8 cellular contexts compared by ENCODE assay signal in genomic region chr2:234292205-234292954, GRCh38.
A peak's percentile ranks its signal among the peaks of the same experiment; 100 is the strongest.
DNase-seq lines count a peak whose midpoint lies in the region; ATAC-seq, FAIRE-seq and TF ChIP-seq lines count a peak whose summit lies in the region.

No MANE protein-coding gene starts in this region.

- peak; percentile 43 for DNase-seq in RPMI8226
- peak; percentile 65 to 66 for DNase-seq in activated naive CD4-positive, alpha-beta T cell treated with anti-CD3 and anti-CD28 coated beads, Interleukin-2, amount 50 U/mL, for 72 hours (ENCODE audit: low spot score in 2 of 2)
- DNase-seq in stimulated activated CD4-positive, alpha-beta T cell treated with anti-CD3 and anti-CD28 coated beads, Interleukin-2, amount 100 ng/mL, for 4 hours (ENCODE audit: low read depth) = peak; percentile 61
- no peak for DNase-seq in D721Med (ENCODE audit: insufficient read length, low spot score)
- no peak for DNase-seq in dorsolateral prefrontal cortex

- intact Hi-C loops in dorsolateral prefrontal cortex (cut with DNase I) = no loop called here

- peaks cover 0 to 5% (median 0%) of the 10 kb centered on the region in 45 donors for H3K27me3 ChIP-seq in dorsolateral prefrontal cortex

- no peaks in the 10 kb centered on the region for H3K9me3 Mint-ChIP-seq in activated naive CD4-positive, alpha-beta T cell treated with anti-CD3 and anti-CD28 coated beads, Interleukin-2, amount 50 U/mL, for 72 hours

- ATAC-seq in GM18907 (IDR thresholded peaks at IDR 0.05; ENCODE audit: unreplicated experiment) (peak; percentile 51), HG03025 (IDR thresholded peaks at IDR 0.05; ENCODE audit: low FRiP score, unreplicated experiment) (peak; percentile 68), HG02571 (IDR thresholded peaks at IDR 0.05; ENCODE audit: unreplicated experiment) (no peak)
- peak; percentile 71 to 75 for ATAC-seq in activated naive CD4-positive, alpha-beta T cell treated with anti-CD3 and anti-CD28 coated beads, Interleukin-2, amount 50 U/mL, for 72 hours

- no peak overlapping the region for H3K27ac ChIP-seq in dorsolateral prefrontal cortex

- H3K36me3 Mint-ChIP-seq in activated naive CD4-positive, alpha-beta T cell treated with anti-CD3 and anti-CD28 coated beads, Interleukin-2, amount 50 U/mL, for 72 hours = no peaks in the 10 kb centered on the region

- H3K27ac Mint-ChIP-seq in activated naive CD4-positive, alpha-beta T cell treated with anti-CD3 and anti-CD28 coated beads, Interleukin-2, amount 50 U/mL, for 72 hours = peak overlapping the region; percentile 93 to 100

- FAIRE-seq in D721Med (lab: Jason Lieb, UNC) = no peak

- H3K4me3 ChIP-seq in dorsolateral prefrontal cortex = no peak overlapping the region

- TF ChIP-seq CTCF in D721Med (IDR thresholded peaks at IDR 0.05; ENCODE audit: insufficient read depth, missing control alignments) (no peak), dorsolateral prefrontal cortex (IDR thresholded peaks at IDR 0.05 in 54 of 56, conservative IDR thresholded peaks at IDR 0.05 in 2 of 56; ENCODE audit: low read depth in 1 of 56, partially characterized antibody in 56 of 56) (no peak)

Comparison
In these comparisons a context has a peak if more than half of its experiments do, and no peak if none do; other contexts are left out.
1. DNase-seq: peak in RPMI8226 (single experiment), activated naive CD4-positive, alpha-beta T cell treated with anti-CD3 and anti-CD28 coated beads, Interleukin-2, amount 50 U/mL, for 72 hours (2 of 2) and stimulated activated CD4-positive, alpha-beta T cell treated with anti-CD3 and anti-CD28 coated beads, Interleukin-2, amount 100 ng/mL, for 4 hours (single experiment); none in D721Med (single experiment) and dorsolateral prefrontal cortex (0 of 10).